Comparison of ENCODE assay signal across 8 cellular contexts in the genomic region with DNA sequence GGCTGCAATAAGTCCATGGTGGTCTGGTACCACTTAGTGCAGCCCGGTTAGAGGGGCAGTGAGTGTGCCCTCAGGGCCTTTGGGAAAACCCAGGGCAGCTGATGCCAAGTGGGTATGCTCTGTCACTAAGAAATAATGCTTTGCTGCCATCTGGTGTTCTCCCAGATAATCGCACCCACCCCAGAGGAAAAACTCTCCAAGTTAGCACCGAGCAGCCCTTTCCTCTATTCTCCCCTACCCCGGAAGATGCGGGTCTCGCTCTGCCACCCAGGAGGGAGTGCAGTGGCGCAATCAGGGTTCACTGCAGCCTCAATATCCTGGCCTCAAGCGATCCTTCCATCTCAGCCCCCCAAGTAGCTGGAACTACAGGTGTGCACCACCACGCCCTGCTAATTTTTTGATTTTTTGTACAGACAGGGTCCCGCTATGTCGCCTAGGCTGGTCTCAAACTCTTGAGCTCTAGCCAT. TPM values are rescaled to one million over a fixed set of nuclear protein-coding genes. Genes with fewer than 3 reads are reported as not detected.
DNase-seq lines count a peak whose midpoint lies in the region; TF ChIP-seq lines count a peak whose summit lies in the region.

No MANE protein-coding gene starts in this region.

- H3K4me1 ChIP-seq in KMS-11 (ENCODE audit: low read depth, poor library complexity, severe bottlenecking) = peaks cover 3% of the 10 kb centered on the region
- H3K4me1 ChIP-seq in osteoblast (ENCODE audit: insufficient read depth, low read length) = peaks cover 32% of the 10 kb centered on the region
- peaks cover 0 to 36% (median 14%) of the 10 kb centered on the region in 4 donors for H3K4me1 ChIP-seq in tibial nerve

- peak overlapping the region; percentile 7; the same call in 1 of the 2 replicates for H3K4me2 ChIP-seq in KMS-11
- peak overlapping the region; percentile 25 for H3K4me2 ChIP-seq in osteoblast (ENCODE audit: insufficient read depth, low read length)

- H3K27me3 ChIP-seq in KMS-11 (ENCODE audit: insufficient read depth, low read depth) (no peaks in the 10 kb centered on the region), osteoblast (ENCODE audit: insufficient read depth, low read length) (no peaks in the 10 kb centered on the region), tibial nerve (no peaks in the 10 kb centered on the region)

- peaks cover 16% of the 10 kb centered on the region for H3K36me3 Mint-ChIP-seq in activated T-helper 2 cell treated with anti-CD3 and anti-CD28 coated beads, Interferon-gamma antibody, Interleukin-2, Interleukin-4, amounts not matched to agents 10 μg/mL and 5 μg/mL and 100 μg/mL, durations not matched to agents 14 hours and 24 hours and 36 hours (ENCODE audit: low read depth)

- POLR2A ChIA-PET in RWPE1 (lab: Yijun Ruan, JAX; ENCODE audit: low non-redundant PET) = no interaction called here

- intact Hi-C loops in activated T-helper 2 cell treated with anti-CD3 and anti-CD28 coated beads, Interferon-gamma antibody, Interleukin-2, Interleukin-4, amounts not matched to agents 10 μg/mL and 5 μg/mL and 100 μg/mL, durations not matched to agents 14 hours and 24 hours and 36 hours (cut with micrococcal nuclease) = loop anchor here (1.0 to 5.0 kb wide), 4 partner anchors 176 to 457 kb away; no protein-coding TSS in a partner anchor

- no peaks in the 10 kb centered on the region for H3K9me3 Mint-ChIP-seq in activated T-helper 2 cell treated with anti-CD3 and anti-CD28 coated beads, Interferon-gamma antibody, Interleukin-2, Interleukin-4, amounts not matched to agents 10 μg/mL and 5 μg/mL and 100 μg/mL, durations not matched to agents 14 hours and 24 hours and 36 hours

- H2AFZ ChIP-seq in KMS-11 (ENCODE audit: low read depth) (no peak overlapping the region), osteoblast (ENCODE audit: low read length) (no peak overlapping the region)

- TF ChIP-seq CTCF in KMS-11 (conservative IDR thresholded peaks at IDR 0.05; ENCODE audit: low read depth, low read length) (peak; percentile 66), RWPE1 (conservative IDR thresholded peaks at IDR 0.05; ENCODE audit: low read depth) (peak; percentile 92), osteoblast (IDR thresholded peaks at IDR 0.05; ENCODE audit: extremely low read depth, low read depth, low read length) (peak; percentile 81), tibial nerve (IDR thresholded peaks at IDR 0.05) (peak; percentile 73 to 89 (median 86))

- no peak overlapping the region for H3K27ac ChIP-seq in KMS-11
- H3K27ac ChIP-seq in RWPE1 = no peak overlapping the region
- no peak overlapping the region for H3K27ac ChIP-seq in osteoblast (ENCODE audit: low read depth, low read length)
- no peak overlapping the region for H3K27ac ChIP-seq in tibial nerve

- peaks cover 10% of the 10 kb centered on the region for H3K4me1 Mint-ChIP-seq in activated T-helper 2 cell treated with anti-CD3 and anti-CD28 coated beads, Interferon-gamma antibody, Interleukin-2, Interleukin-4, amounts not matched to agents 10 μg/mL and 5 μg/mL and 100 μg/mL, durations not matched to agents 14 hours and 24 hours and 36 hours (ENCODE audit: low read depth)

- no peak overlapping the region for H3K4me3 ChIP-seq in KMS-11 (IDR thresholded peaks at IDR 0.05; ENCODE audit: insufficient read depth, low read depth, low read length)
- no peak overlapping the region for H3K4me3 ChIP-seq in osteoblast (ENCODE audit: insufficient read depth, low read length)
- H3K4me3 ChIP-seq in tibial nerve = no peak overlapping the region

- 24% methylated on average over 11 of the region's 11 CpGs for WGBS in tibial nerve, 2 donors

- TF ChIP-seq EP300 in tibial nerve (IDR thresholded peaks at IDR 0.05) = no peak

- H4K20me1 ChIP-seq in KMS-11 (ENCODE audit: insufficient read depth) = no peaks in the 10 kb centered on the region
- no peaks in the 10 kb centered on the region for H4K20me1 ChIP-seq in osteoblast (ENCODE audit: insufficient read depth, low read length)

- no peaks in the 10 kb centered on the region for H3K27me3 Mint-ChIP-seq in activated T-helper 2 cell treated with anti-CD3 and anti-CD28 coated beads, Interferon-gamma antibody, Interleukin-2, Interleukin-4, amounts not matched to agents 10 μg/mL and 5 μg/mL and 100 μg/mL, durations not matched to agents 14 hours and 24 hours and 36 hours (ENCODE audit: low read depth)

- H3K4me3 Mint-ChIP-seq in activated T-helper 2 cell treated with anti-CD3 and anti-CD28 coated beads, Interferon-gamma antibody, Interleukin-2, Interleukin-4, amounts not matched to agents 10 μg/mL and 5 μg/mL and 100 μg/mL, durations not matched to agents 14 hours and 24 hours and 36 hours (ENCODE audit: low read depth) = no peak overlapping the region

- no peak for TF ChIP-seq POLR2A in tibial nerve (IDR thresholded peaks at IDR 0.05)

- in situ Hi-C loops in G401 (cut with HindIII; ENCODE audit: low sequenced_read_pairs) = no loop called here

- DNase-seq in G401 (ENCODE audit: low spot score) = peak; percentile 75
- peak; percentile 71 for DNase-seq in RWPE1 (ENCODE audit: low spot score)
- DNase-seq in activated T-helper 2 cell treated with anti-CD3 and anti-CD28 coated beads, Interferon-gamma antibody, Interleukin-2, Interleukin-4, amounts not matched to agents 10 μg/mL and 5 μg/mL and 100 μg/mL, durations not matched to agents 14 hours and 24 hours and 36 hours (ENCODE audit: low spot score) = peak; percentile 58
- peak; percentile 60 for DNase-seq in foreskin melanocyte
- DNase-seq in osteoblast (ENCODE audit: insufficient read length, low spot score, missing footprints) = peak; percentile 90
- peak in 1 of 2 donors; percentile 81 for DNase-seq in tibial nerve (ENCODE audit: low spot score in 2 of 2)
- DNase-seq in GF-D8 (lab: John Stamatoyannopoulos, UW) = no peak

- CTCF ChIA-PET in RWPE1 (lab: Yijun Ruan, JAX) = interaction anchor here (0.5 to 2.8 kb wide), 27 partner anchors 13 to 1242 kb away, joined by 3 to 32 read pairs (median 4); a partner anchor contains a TSS

- H3K9me3 ChIP-seq in osteoblast (ENCODE audit: low read depth, low read length) (no peaks in the 10 kb centered on the region), tibial nerve (no peaks in the 10 kb centered on the region)

- H3K36me3 ChIP-seq in KMS-11 (ENCODE audit: insufficient read depth) (no peaks in the 10 kb centered on the region), osteoblast (ENCODE audit: insufficient read depth, low read length) (no peaks in the 10 kb centered on the region), tibial nerve (peaks cover 0 to 10% (median 0%) of the 10 kb centered on the region in 3 donors)

- H3K27ac Mint-ChIP-seq in activated T-helper 2 cell treated with anti-CD3 and anti-CD28 coated beads, Interferon-gamma antibody, Interleukin-2, Interleukin-4, amounts not matched to agents 10 μg/mL and 5 μg/mL and 100 μg/mL, durations not matched to agents 14 hours and 24 hours and 36 hours = no peak overlapping the region

- H3K79me2 ChIP-seq in KMS-11 (ENCODE audit: insufficient read depth, low read depth) = no peaks in the 10 kb centered on the region
- no peaks in the 10 kb centered on the region for H3K79me2 ChIP-seq in osteoblast (ENCODE audit: insufficient read depth, low read length)

- no peak overlapping the region for H3K9ac ChIP-seq in KMS-11

RNA-seq across cellular contexts. Expression of a gene that starts 21.3 kb away (rescaled TPM):
- 24.4 and 26.9 TPM in 2 replicates for total RNA-seq in G401 (2014; rRNA removed; shearing (Covaris generic))
- 1.9 and 2.0 TPM in 2 replicates for total RNA-seq in activated T-helper 2 cell treated with anti-CD3 and anti-CD28 coated beads, Interferon-gamma antibody, Interleukin-2, Interleukin-4, amounts not matched to agents 10 μg/mL and 5 μg/mL and 100 μg/mL, durations not matched to agents 14 hours and 24 hours and 36 hours
- total RNA-seq in osteoblast (23.5 and 31.8 TPM in 2 replicates), tibial nerve (10 to 100 TPM; 28.9 to 75.9 (median 56.7) TPM)

RNA-seq across cellular contexts. Expression of a gene that starts 26.0 kb away (rescaled TPM):
- 233 and 242 TPM in 2 replicates for total RNA-seq in G401 (2014; rRNA removed; shearing (Covaris generic))
- 76.1 and 78.3 TPM in 2 replicates for total RNA-seq in activated T-helper 2 cell treated with anti-CD3 and anti-CD28 coated beads, Interferon-gamma antibody, Interleukin-2, Interleukin-4, amounts not matched to agents 10 μg/mL and 5 μg/mL and 100 μg/mL, durations not matched to agents 14 hours and 24 hours and 36 hours
- total RNA-seq in osteoblast (45.2 and 51.0 TPM in 2 replicates), tibial nerve (10 to 100 TPM; 22.9 to 46.9 (median 32.7) TPM)

RNA-seq across cellular contexts. Expression of a gene that starts 28.2 kb away (rescaled TPM):
- total RNA-seq in G401 (2014; rRNA removed; shearing (Covaris generic)) = 125 and 136 TPM in 2 replicates
- total RNA-seq in activated T-helper 2 cell treated with anti-CD3 and anti-CD28 coated beads, Interferon-gamma antibody, Interleukin-2, Interleukin-4, amounts not matched to agents 10 μg/mL and 5 μg/mL and 100 μg/mL, durations not matched to agents 14 hours and 24 hours and 36 hours = 116 and 117 TPM in 2 replicates
- total RNA-seq in osteoblast (51.0 and 51.9 TPM in 2 replicates), tibial nerve (100 to 1,000 TPM; 102 to 128 (median 108) TPM)
